Comparison of ENCODE assay signal across 19 cellular contexts in genomic region chrX:115493015-115493414, GRCh38.
"Had no signal": no experiment of that assay in that cellular context is flagged by ENCODE, and none has a peak within 500 bp of the region (broad histone marks: within the 10 kb centered on the region; RNA-seq: fewer than 3 reads in every experiment).

No MANE protein-coding gene starts in this region.

- H3K27ac ChIP-seq: colonic mucosa, upper lobe of right lung had no signal

- H3K9me3 Mint-ChIP-seq: immature natural killer cell had no signal

- H3K27me3 ChIP-seq: colonic mucosa, gastrocnemius medialis, sigmoid colon, upper lobe of right lung had no signal

- H3K9me3 ChIP-seq: colonic mucosa, gastrocnemius medialis, heart right ventricle, left ventricle myocardium inferior, sigmoid colon, upper lobe of right lung had no signal

- FAIRE-seq: endometrium, keratinocyte had no signal

- H3K4me3 ChIP-seq: colonic mucosa, gastrocnemius medialis, heart right ventricle, left ventricle myocardium inferior, lung, sigmoid colon, skin epidermis, upper lobe of right lung had no signal

- H3K4me3 Mint-ChIP-seq: immature natural killer cell, naive B cell had no signal

- H3K4me1 Mint-ChIP-seq: immature natural killer cell, naive B cell had no signal

- DNase-seq: caudate nucleus; colonic mucosa; effector memory CD4-positive, alpha-beta T cell; gastrocnemius medialis; heart right ventricle; immature natural killer cell; left ventricle myocardium inferior; mesenchymal stem cell; midbrain; naive B cell; posterior cingulate gyrus; sigmoid colon; stimulated activated CD4-positive, alpha-beta T cell treated with anti-CD3 and anti-CD28 coated beads, Interleukin-12 subunit alpha, Interleukin-12 subunit beta, amount 100 ng/mL, for 4 hours; stimulated activated naive CD4-positive, alpha-beta T cell treated with Interleukin-2 at 50 U/mL for 16 hours; upper lobe of right lung had no signal

- H3K4me1 ChIP-seq: colonic mucosa, left ventricle myocardium inferior, sigmoid colon, upper lobe of right lung had no signal

- H3K36me3 ChIP-seq: colonic mucosa, gastrocnemius medialis, heart right ventricle, left ventricle myocardium inferior, sigmoid colon, upper lobe of right lung had no signal

- H3K36me3 Mint-ChIP-seq: immature natural killer cell, naive B cell had no signal

- H3K27ac Mint-ChIP-seq: immature natural killer cell had no signal
